Comparison of ENCODE assay signal across 10 cellular contexts in genomic region chr17:20573216-20573615, GRCh38. TPM values are rescaled to one million over a fixed set of nuclear protein-coding genes. Genes with fewer than 3 reads are reported as not detected.
"Had no signal": no experiment of that assay in that cellular context is flagged by ENCODE, and none has a peak within 500 bp of the region (broad histone marks: within the 10 kb centered on the region; RNA-seq: fewer than 3 reads in every experiment).

No MANE protein-coding gene starts in this region.

RNA-seq across cellular contexts. Expression of gene CDRT15L2, which starts 6.3 kb away (rescaled TPM):
- total RNA-seq: activated B cell treated with CpG ODN at 0.5 μM for 24 hours; activated CD4-positive, alpha-beta memory T cell treated with anti-CD3 and anti-CD28 coated beads, Interleukin-2, amount 10 ng/mL, durations not matched to agents 7 days and 5 days; activated CD4-positive, alpha-beta T cell treated with anti-CD3 and anti-CD28 coated beads, Interleukin-2, amount 10 ng/mL, durations not matched to agents 7 days and 5 days; activated CD8-positive, alpha-beta memory T cell treated with anti-CD3 and anti-CD28 coated beads, Interleukin-2, amount 10 ng/mL, durations not matched to agents 7 days and 5 days; activated CD8-positive, alpha-beta T cell treated with anti-CD3 and anti-CD28 coated beads, Interleukin-2, amount 10 ng/mL, durations not matched to agents 7 days and 5 days; activated naive CD8-positive, alpha-beta T cell treated with anti-CD3 and anti-CD28 coated beads, Interleukin-2, amount 10 ng/mL, durations not matched to agents 7 days and 5 days; activated T-helper 2 cell treated with anti-CD3 and anti-CD28 coated beads, Interferon-gamma antibody, Interleukin-2, Interleukin-4, amounts not matched to agents 10 μg/mL and 5 μg/mL and 100 μg/mL, durations not matched to agents 14 hours and 24 hours and 36 hours; ascending aorta; bronchial epithelial cell; cardiac muscle cell had no signal
